36 cellular contexts compared by ENCODE assay signal in genomic region chr1:2608434-2609055, GRCh38. TPM values are rescaled to one million over a fixed set of nuclear protein-coding genes. Genes with fewer than 3 reads are reported as not detected.
"Had no signal": no experiment of that assay in that cellular context is flagged by ENCODE, and none has a peak within 500 bp of the region (broad histone marks: within the 10 kb centered on the region; RNA-seq: fewer than 3 reads in every experiment).

No MANE protein-coding gene starts in this region.

- H3K4me1 Mint-ChIP-seq: activated T-helper 17 cell treated with anti-CD3 and anti-CD28 coated beads, Interleukin-2, amount 50 U/mL, for 72 hours; central memory CD8-positive, alpha-beta T cell; endodermal cell; T-helper 17 cell had no signal

- H3K27me3 ChIP-seq: brain microvascular endothelial cell, foreskin keratinocyte had no signal

- H3K27ac Mint-ChIP-seq: activated CD8-positive, alpha-beta T cell treated with anti-CD3 and anti-CD28 coated beads for 36 hours; activated naive CD8-positive, alpha-beta T cell; activated T-helper 17 cell treated with anti-CD3 and anti-CD28 coated beads, Interleukin-2, amount 50 U/mL, for 72 hours; dendritic cell treated with granulocyte-macrophage colony-stimulating factor and Interleukin-4, amounts not matched to agents 40 ng/mL and 50 ng/mL, for 4 days; endodermal cell; T-helper 17 cell; T-helper 2 cell treated with Interferon-gamma antibody and Interleukin-4, amounts not matched to agents 5 μg/mL and 100 μg/mL, for 36 hours had no signal

- H3K4me3 Mint-ChIP-seq: activated CD8-positive, alpha-beta T cell treated with anti-CD3 and anti-CD28 coated beads for 36 hours; activated naive CD8-positive, alpha-beta T cell; activated T-cell treated with anti-CD3 and anti-CD28 coated beads, Interleukin-2, amount 50 U/mL, for 4 hours; activated T-helper 17 cell treated with anti-CD3 and anti-CD28 coated beads, Interleukin-2, amount 50 U/mL, for 72 hours; central memory CD8-positive, alpha-beta T cell; dendritic cell treated with granulocyte-macrophage colony-stimulating factor and Interleukin-4, amounts not matched to agents 40 ng/mL and 50 ng/mL, for 4 days; endodermal cell; T-helper 17 cell; T-helper 2 cell treated with Interferon-gamma antibody and Interleukin-4, amounts not matched to agents 5 μg/mL and 100 μg/mL, for 36 hours had no signal

- H3K9me3 ChIP-seq: gastrocnemius medialis had no signal

- DNase-seq: activated CD4-positive, alpha-beta T cell treated with anti-CD3 and anti-CD28 coated beads for 1 hour; activated CD4-positive, alpha-beta T cell treated with anti-CD3 and anti-CD28 coated beads for 48 hours; activated CD4-positive, alpha-beta T cell treated with anti-CD3 and anti-CD28 coated beads, Interleukin-2, amount 50 U/mL, for 1 hour; activated CD4-positive, alpha-beta T cell treated with anti-CD3 and anti-CD28 coated beads, Interleukin-2, amount 50 U/mL, for 48 hours; activated CD4-positive, CD25-positive, alpha-beta regulatory T cell; activated CD8-positive, alpha-beta memory T cell treated with anti-CD3 and anti-CD28 coated beads for 24 hours; activated CD8-positive, alpha-beta T cell treated with anti-CD3 and anti-CD28 coated beads for 36 hours; activated effector memory CD4-positive, alpha-beta T cell treated with Interleukin-2 at 50 U/mL for 16 hours; activated gamma-delta T cell treated with Interleukin-2 at 50 U/mL for 16 hours; activated naive CD4-positive, alpha-beta T cell treated with Interleukin-2 at 50 U/mL for 16 hours; activated T-cell treated with anti-CD3 and anti-CD28 coated beads, Interleukin-2, amount 50 U/mL, for 4 hours; amniotic stem cell; anterior cingulate cortex; brain microvascular endothelial cell; effector memory CD4-positive, alpha-beta T cell; erythroblast; foreskin keratinocyte; gastrocnemius medialis; glutamatergic neuron; T-helper 1 cell; T1000; WERI-Rb-1 had no signal

- H3K36me3 ChIP-seq: brain microvascular endothelial cell, esophagus muscularis mucosa, gastrocnemius medialis, heart left ventricle, WERI-Rb-1 had no signal

- H3K9me3 Mint-ChIP-seq: activated CD8-positive, alpha-beta T cell treated with anti-CD3 and anti-CD28 coated beads for 36 hours; activated T-helper 17 cell treated with anti-CD3 and anti-CD28 coated beads, Interleukin-2, amount 50 U/mL, for 72 hours; T-helper 2 cell treated with Interferon-gamma antibody and Interleukin-4, amounts not matched to agents 5 μg/mL and 100 μg/mL, for 36 hours had no signal

- H3K4me3 ChIP-seq: coronary artery, dorsolateral prefrontal cortex, esophagus muscularis mucosa, gastrocnemius medialis, heart left ventricle had no signal

- H3K4me1 ChIP-seq: foreskin keratinocyte, gastrocnemius medialis had no signal

- ATAC-seq: activated CD8-positive, alpha-beta T cell treated with anti-CD3 and anti-CD28 coated beads for 36 hours; activated T-cell treated with anti-CD3 and anti-CD28 coated beads, Interleukin-2, amount 50 U/mL, for 4 hours; activated T-helper 17 cell treated with anti-CD3 and anti-CD28 coated beads, Interleukin-2, amount 50 U/mL, for 72 hours; foreskin keratinocyte; gastrocnemius medialis; T-helper 17 cell had no signal

- H3K36me3 Mint-ChIP-seq: activated naive CD8-positive, alpha-beta T cell had no signal

- H3K27me3 Mint-ChIP-seq: activated CD8-positive, alpha-beta T cell treated with anti-CD3 and anti-CD28 coated beads for 36 hours; activated naive CD8-positive, alpha-beta T cell; activated T-helper 17 cell treated with anti-CD3 and anti-CD28 coated beads, Interleukin-2, amount 50 U/mL, for 72 hours; T-helper 17 cell had no signal

- FAIRE-seq: astrocyte, bronchial epithelial cell had no signal

- H3K27ac ChIP-seq: brain microvascular endothelial cell, coronary artery, dorsolateral prefrontal cortex, esophagus muscularis mucosa, foreskin keratinocyte, gastrocnemius medialis, WERI-Rb-1 had no signal

RNA-seq across cellular contexts. Expression of gene MMEL1, which starts 24.3 kb away (rescaled TPM):
- total RNA-seq: astrocyte, bronchial epithelial cell, cardiac septum, foreskin keratinocyte, gastrocnemius medialis had no signal
